Comparison of ENCODE assay signal across 8 cellular contexts in the genomic region with DNA sequence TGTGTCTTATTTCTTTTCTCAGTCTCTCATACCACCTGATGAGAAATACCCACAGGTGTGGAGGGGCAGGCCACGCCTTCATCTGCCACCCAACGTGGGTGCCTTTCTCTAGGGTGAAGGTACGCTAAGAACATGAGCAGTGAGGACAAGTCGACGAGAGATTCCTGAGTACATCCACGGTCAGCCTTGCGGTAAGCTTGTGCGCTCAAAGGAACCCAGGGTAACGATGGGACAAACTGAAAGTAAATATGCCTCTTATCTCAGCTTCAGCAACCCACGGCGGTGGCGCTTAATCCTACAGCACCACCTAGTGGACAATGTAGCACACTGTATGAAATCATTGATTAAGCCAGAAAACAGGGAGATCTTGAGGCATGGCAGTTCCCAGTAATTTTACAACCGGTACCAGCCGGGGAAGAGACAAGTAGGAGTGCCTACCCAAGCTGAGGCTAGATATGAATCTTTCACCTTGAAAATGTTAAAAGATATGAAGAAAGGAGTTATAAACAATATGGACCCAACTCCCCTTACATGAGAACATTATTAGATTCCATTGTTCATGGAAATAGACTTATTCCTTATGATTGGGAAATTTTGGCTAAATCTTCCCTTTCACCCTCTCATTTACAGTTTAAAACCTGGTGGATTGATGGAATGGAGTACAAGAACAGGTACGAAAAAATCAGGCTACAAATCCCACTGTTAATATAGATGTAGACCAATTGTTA.
DNase-seq lines count a peak whose midpoint lies in the region; ATAC-seq and TF ChIP-seq lines count a peak whose summit lies in the region.

No MANE protein-coding gene starts in this region.

- no peak overlapping the region for H3K27ac ChIP-seq in brain microvascular endothelial cell

- peaks cover 18 to 20% of the 10 kb centered on the region in 2 donors for H3K4me1 Mint-ChIP-seq in immature natural killer cell

- H3K27me3 ChIP-seq in brain microvascular endothelial cell (replicated peaks), result no peaks in the 10 kb centered on the region

- peaks cover under 1 to 12% (median 9%) of the 10 kb centered on the region in 3 donors for H3K36me3 Mint-ChIP-seq in immature natural killer cell

- peaks cover 0 to 2% (median 2%) of the 10 kb centered on the region in 3 donors for H3K27me3 Mint-ChIP-seq in immature natural killer cell (ENCODE audit: low read depth in 3 of 3)

- peak; percentile 64 for ATAC-seq in GM18870 (IDR thresholded peaks at IDR 0.05; ENCODE audit: unreplicated experiment)

- peak overlapping the region; percentile 85 to 94 (median 90) for H3K27ac Mint-ChIP-seq in immature natural killer cell

- H3K36me3 ChIP-seq in brain microvascular endothelial cell (replicated peaks), result no peaks in the 10 kb centered on the region

- DNase-seq in ACHN, result peak; percentile 52
- peak; percentile 86 for DNase-seq in NAMALWA (ENCODE audit: low spot score)
- peak; percentile 19 for DNase-seq in T1000 (lab: John Stamatoyannopoulos, UW)
- DNase-seq in brain microvascular endothelial cell, result peak; percentile 46
- peak; percentile 76 to 80 (median 79) for DNase-seq in immature natural killer cell
- peak; percentile 63 for DNase-seq in stimulated activated CD4-positive, alpha-beta T cell treated with anti-CD3 and anti-CD28 coated beads, Interleukin-15, amount 100 ng/mL, for 24 hours
- no peak for DNase-seq in NCI-H2227 treated with DMSO at 0.1 percent for 48 hours (lab: John Stamatoyannopoulos, UW)

- H3K4me3 Mint-ChIP-seq in immature natural killer cell, result peak overlapping the region; percentile 80 to 94 (median 89)

- in situ Hi-C loops in ACHN (cut with HindIII; ENCODE audit: low pct_ligation_motif_present, low pct_unique_long_range_greater_than_20kb, low sequenced_read_pairs) (no loop called here), brain microvascular endothelial cell (cut with HindIII; ENCODE audit: low pct_ligation_motif_present, low sequenced_read_pairs) (no loop called here)

- peaks cover 8 to 24% (median 14%) of the 10 kb centered on the region in 6 donors for H3K9me3 Mint-ChIP-seq in immature natural killer cell

- peak; percentile 62 for TF ChIP-seq CTCF in brain microvascular endothelial cell (IDR thresholded peaks at IDR 0.05; ENCODE audit: low read depth, low read length, missing control alignments)

- peak overlapping the region; percentile 34 for H3K4me3 ChIP-seq in brain microvascular endothelial cell (ENCODE audit: low read depth, low read length)
